22 cellular contexts compared by ENCODE assay signal in genomic region chr7:450036-450435, GRCh38.
"Had no signal": no experiment of that assay in that cellular context is flagged by ENCODE, and none has a peak within 500 bp of the region (broad histone marks: within the 10 kb centered on the region; RNA-seq: fewer than 3 reads in every experiment).

No MANE protein-coding gene starts in this region.

- H3K4me3 ChIP-seq: colonic mucosa had no signal

- ATAC-seq: activated CD8-positive, alpha-beta memory T cell treated with anti-CD3 and anti-CD28 coated beads, Interleukin-2, amount 10 ng/mL, durations not matched to agents 7 days and 5 days; activated CD8-positive, alpha-beta T cell treated with anti-CD3 and anti-CD28 coated beads, Interleukin-2, amount 10 ng/mL, durations not matched to agents 7 days and 5 days; esophagus mucosa had no signal

- H3K9me3 ChIP-seq: colonic mucosa had no signal

- H3K36me3 Mint-ChIP-seq: activated CD4-positive, alpha-beta memory T cell treated with anti-CD3 and anti-CD28 coated beads for 36 hours; activated CD8-positive, alpha-beta memory T cell treated with anti-CD3 and anti-CD28 coated beads, Interleukin-2, amount 10 ng/mL, durations not matched to agents 7 days and 5 days; activated naive CD8-positive, alpha-beta T cell treated with anti-CD3 and anti-CD28 coated beads, Interleukin-2, amount 10 ng/mL, durations not matched to agents 7 days and 5 days had no signal

- H3K27me3 ChIP-seq: brain microvascular endothelial cell had no signal

- H3K4me1 ChIP-seq: colonic mucosa had no signal

- H3K27ac Mint-ChIP-seq: activated CD4-positive, alpha-beta memory T cell treated with anti-CD3 and anti-CD28 coated beads for 36 hours; activated CD4-positive, alpha-beta T cell treated with anti-CD3 and anti-CD28 coated beads for 36 hours; activated CD4-positive, alpha-beta T cell treated with anti-CD3 and anti-CD28 coated beads, Interleukin-2, amount 10 ng/mL, durations not matched to agents 24 days and 14 days; activated CD8-positive, alpha-beta memory T cell treated with anti-CD3 and anti-CD28 coated beads, Interleukin-2, amount 10 ng/mL, durations not matched to agents 7 days and 5 days; activated T-cell treated with anti-CD3 and anti-CD28 coated beads, Interleukin-2, amount 50 U/mL, for 24 hours; activated T-helper 17 cell treated with anti-CD3 and anti-CD28 coated beads, Interleukin-2, amount 50 U/mL, for 72 hours had no signal

- H3K9me3 Mint-ChIP-seq: activated CD4-positive, alpha-beta memory T cell treated with anti-CD3 and anti-CD28 coated beads for 36 hours; activated CD4-positive, alpha-beta T cell treated with anti-CD3 and anti-CD28 coated beads, Interleukin-2, amount 10 ng/mL, durations not matched to agents 24 days and 14 days; activated naive CD8-positive, alpha-beta T cell treated with anti-CD3 and anti-CD28 coated beads, Interleukin-2, amount 10 ng/mL, durations not matched to agents 7 days and 5 days; activated T-cell treated with anti-CD3 and anti-CD28 coated beads, Interleukin-2, amount 50 U/mL, for 24 hours; activated T-helper 17 cell treated with anti-CD3 and anti-CD28 coated beads, Interleukin-2, amount 50 U/mL, for 72 hours had no signal

- H3K27ac ChIP-seq: brain microvascular endothelial cell, colonic mucosa had no signal

- H3K36me3 ChIP-seq: brain microvascular endothelial cell, colonic mucosa had no signal

- H3K4me3 Mint-ChIP-seq: activated CD4-positive, alpha-beta memory T cell treated with anti-CD3 and anti-CD28 coated beads for 36 hours; activated CD4-positive, alpha-beta T cell treated with anti-CD3 and anti-CD28 coated beads for 36 hours; activated CD4-positive, alpha-beta T cell treated with anti-CD3 and anti-CD28 coated beads, Interleukin-2, amount 10 ng/mL, durations not matched to agents 24 days and 14 days; activated CD8-positive, alpha-beta memory T cell treated with anti-CD3 and anti-CD28 coated beads, Interleukin-2, amount 10 ng/mL, durations not matched to agents 7 days and 5 days; activated CD8-positive, alpha-beta T cell treated with anti-CD3 and anti-CD28 coated beads, Interleukin-2, amount 10 ng/mL, durations not matched to agents 7 days and 5 days; activated T-cell treated with anti-CD3 and anti-CD28 coated beads, Interleukin-2, amount 50 U/mL, for 24 hours; activated T-helper 17 cell treated with anti-CD3 and anti-CD28 coated beads, Interleukin-2, amount 50 U/mL, for 72 hours had no signal

- DNase-seq: activated CD4-positive, alpha-beta T cell treated with anti-CD3 and anti-CD28 coated beads, Interleukin-2, amount 10 ng/mL, durations not matched to agents 24 days and 14 days; activated CD4-positive, CD25-positive, alpha-beta regulatory T cell; activated CD4-positive, CD25-positive, alpha-beta regulatory T cell treated with anti-CD3 and anti-CD28 coated beads, Interleukin-2, amount 50 U/mL, for 72 hours; activated CD8-positive, alpha-beta memory T cell treated with anti-CD3 and anti-CD28 coated beads, Interleukin-2, amount 10 ng/mL, durations not matched to agents 7 days and 5 days; activated CD8-positive, alpha-beta memory T cell treated with anti-CD3 and anti-CD28 coated beads, Interleukin-2, amount 50 U/mL, for 4 hours; activated CD8-positive, alpha-beta T cell treated with anti-CD3 and anti-CD28 coated beads, Interleukin-2, amount 10 ng/mL, durations not matched to agents 7 days and 5 days; activated effector memory CD4-positive, alpha-beta T cell treated with Interleukin-2 at 50 U/mL for 16 hours; activated gamma-delta T cell treated with Interleukin-2 at 50 U/mL for 16 hours; activated naive CD4-positive, alpha-beta T cell treated with Interleukin-2 at 50 U/mL for 16 hours; activated naive CD8-positive, alpha-beta T cell treated with anti-CD3 and anti-CD28 coated beads, Interleukin-2, amount 10 ng/mL, durations not matched to agents 7 days and 5 days; brain microvascular endothelial cell; colonic mucosa; effector CD8-positive, alpha-beta T cell; foreskin fibroblast; head of caudate nucleus; T-helper 1 cell; T-helper 2 cell had no signal
